ENCODE assay signal across 17 cellular contexts in the genomic region with DNA sequence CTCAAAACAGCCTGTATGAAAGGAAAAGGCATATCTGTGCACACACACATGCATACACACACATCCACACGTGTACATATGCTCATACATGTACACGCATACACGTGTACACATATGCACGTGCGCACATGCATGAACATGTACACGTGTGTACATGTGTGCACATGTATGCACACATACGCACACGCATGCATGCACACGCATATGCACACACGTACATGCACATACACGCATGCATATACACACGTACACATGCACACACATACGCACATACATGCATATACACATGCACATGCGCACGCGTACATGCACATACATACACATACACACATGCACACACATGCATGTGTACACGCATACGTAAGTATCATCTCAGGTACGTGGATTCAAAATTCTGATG. TPM values are rescaled to one million over a fixed set of nuclear protein-coding genes. Genes with fewer than 3 reads are reported as not detected.
A peak's percentile ranks its signal among the peaks of the same experiment; 100 is the strongest.
DNase-seq lines count a peak whose midpoint lies in the region; ATAC-seq and TF ChIP-seq lines count a peak whose summit lies in the region.
"Had no signal": no experiment of that assay in that cellular context is flagged by ENCODE, and none has a peak within 500 bp of the region (broad histone marks: within the 10 kb centered on the region; RNA-seq: fewer than 3 reads in every experiment).

No MANE protein-coding gene starts in this region.

- POLR2A ChIA-PET in HEK293T (lab: Yijun Ruan, JAX): no interaction called here

- no peaks in the 10 kb centered on the region for H3K9me2 ChIP-seq in neural cell (ENCODE audit: insufficient read depth, low read length)

- no peaks in the 10 kb centered on the region for H3K27me3 ChIP-seq in neural cell (ENCODE audit: insufficient read depth, low read depth, low read length)

- no peak overlapping the region for H2AFZ ChIP-seq in neural cell (ENCODE audit: low read depth, low read length)

- no peaks in the 10 kb centered on the region for H3K36me3 ChIP-seq in neural cell (ENCODE audit: insufficient read depth, low read length)
- H3K36me3 ChIP-seq: BLaER1 treated with 17β-estradiol and CSF1 and Interleukin-3, amounts not matched to agents 10 nM and 100 nM had no signal

- no peak for ATAC-seq in HG02798 (IDR thresholded peaks at IDR 0.05; ENCODE audit: poor library complexity, unreplicated experiment)
- ATAC-seq: Right ventricle myocardium inferior had no signal

- H3K9ac ChIP-seq in neural cell (ENCODE audit: low read length): no peak overlapping the region
- H3K9ac ChIP-seq: BLaER1 treated with 17β-estradiol and CSF1 and Interleukin-3, amounts not matched to agents 10 nM and 100 nM had no signal

- peaks cover 69% of the 10 kb centered on the region for H3K79me2 ChIP-seq in neural cell (replicated peaks; ENCODE audit: insufficient read depth, low read length)

- H3K9me3 ChIP-seq in neural cell (ENCODE audit: low read length): no peaks in the 10 kb centered on the region

- H3K27ac ChIP-seq in caudate nucleus (ENCODE audit: low read depth, low read length) (peak overlapping the region; percentile 2), neural cell (ENCODE audit: low read length) (no peak overlapping the region), temporal lobe (ENCODE audit: low read depth, low read length) (peak overlapping the region; percentile 39)
- H3K27ac ChIP-seq: BLaER1 treated with 17β-estradiol and CSF1 and Interleukin-3, amounts not matched to agents 10 nM and 100 nM had no signal

- no peak for TF ChIP-seq RAD21 in neural cell (conservative IDR thresholded peaks at IDR 0.05)

- no peaks in the 10 kb centered on the region for H3F3A ChIP-seq in neural cell (ENCODE audit: insufficient read depth, low read length, poor library complexity, severe bottlenecking)

- DNase-seq in HEK293T (ENCODE audit: extremely low spot score): no peak
- no peak for DNase-seq in caudate nucleus (lab: John Stamatoyannopoulos, UW)
- DNase-seq in NK-92 (lab: John Stamatoyannopoulos, UW; ENCODE audit: unreplicated experiment): no peak
- no peak for DNase-seq in NCI-H1436 (lab: John Stamatoyannopoulos, UW)
- DNase-seq: CD8-positive, alpha-beta memory T cell; DMS53; EL; GOT3; HFFc6; MM.1S; NCI-H1092 treated with DMSO at 0.1 percent for 48 hours; NCI-H2081 had no signal

- no peak overlapping the region for H3K4me2 ChIP-seq in neural cell (ENCODE audit: low read length)
- H3K4me2 ChIP-seq: BLaER1 treated with 17β-estradiol and CSF1 and Interleukin-3, amounts not matched to agents 10 nM and 100 nM had no signal

- H4K20me1 ChIP-seq in neural cell (ENCODE audit: insufficient read depth): peaks cover 19% of the 10 kb centered on the region

- TF ChIP-seq EP300 in neural cell (conservative IDR thresholded peaks at IDR 0.05; ENCODE audit: poor library complexity, severe bottlenecking): no peak

- H3K4me3 ChIP-seq in neural cell (ENCODE audit: low read length): no peak overlapping the region
- H3K4me3 ChIP-seq: BLaER1 treated with 17β-estradiol and CSF1 and Interleukin-3, amounts not matched to agents 10 nM and 100 nM had no signal

- no peak for TF ChIP-seq CTCF in neural cell (IDR thresholded peaks at IDR 0.05; ENCODE audit: poor library complexity, severe bottlenecking)

- CTCF ChIA-PET in HEK293T (lab: Yijun Ruan, JAX): no interaction called here

TF ChIP-seq in HEK293T, 16 proteins besides CTCF, POLR2A, EP300 and RAD21:
- TF ChIP-seq FOXK2 (IDR thresholded peaks at IDR 0.05) (no peak), HDGF (IDR thresholded peaks at IDR 0.05; ENCODE audit: borderline replicate concordance) (no peak), FOXM1 (IDR thresholded peaks at IDR 0.05; ENCODE audit: borderline replicate concordance) (no peak), NFRKB (IDR thresholded peaks at IDR 0.05) (peak; percentile 61; the same call in 1 of the 2 replicates), ARNT (IDR thresholded peaks at IDR 0.05) (no peak), ZNF384 (IDR thresholded peaks at IDR 0.05) (0 out of 2 replicates have a peak, but pooled peaks have one; percentile 18), SUZ12 (IDR thresholded peaks at IDR 0.05) (no peak), CTBP1 (IDR thresholded peaks at IDR 0.05; ENCODE audit: borderline replicate concordance) (no peak), TARDBP (IDR thresholded peaks at IDR 0.05) (no peak)
- TF ChIP-seq, protein P1, sequence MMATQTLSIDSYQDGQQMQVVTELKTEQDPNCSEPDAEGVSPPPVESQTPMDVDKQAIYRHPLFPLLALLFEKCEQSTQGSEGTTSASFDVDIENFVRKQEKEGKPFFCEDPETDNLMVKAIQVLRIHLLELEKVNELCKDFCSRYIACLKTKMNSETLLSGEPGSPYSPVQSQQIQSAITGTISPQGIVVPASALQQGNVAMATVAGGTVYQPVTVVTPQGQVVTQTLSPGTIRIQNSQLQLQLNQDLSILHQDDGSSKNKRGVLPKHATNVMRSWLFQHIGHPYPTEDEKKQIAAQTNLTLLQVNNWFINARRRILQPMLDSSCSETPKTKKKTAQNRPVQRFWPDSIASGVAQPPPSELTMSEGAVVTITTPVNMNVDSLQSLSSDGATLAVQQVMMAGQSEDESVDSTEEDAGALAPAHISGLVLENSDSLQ (IDR thresholded peaks at IDR 0.05): no peak

TF ChIP-seq in neural cell, 6 proteins besides CTCF, POLR2A, EP300 and RAD21:
- TF ChIP-seq EZH2 (IDR thresholded peaks at IDR 0.05; ENCODE audit: borderline replicate concordance, insufficient read depth, low read length, poor library complexity, severe bottlenecking): no peak
- TF ChIP-seq POLR2AphosphoS5 (IDR thresholded peaks at IDR 0.05): peak; percentile 65
- no peak for TF ChIP-seq MXI1 (conservative IDR thresholded peaks at IDR 0.05; ENCODE audit: poor library complexity, severe bottlenecking)

RNA-seq across cellular contexts. Expression of a gene that starts 19.4 kb away (rescaled TPM):
- polyA plus RNA-seq in neural cell: 24.1 and 25.6 TPM in 2 replicates
- polyA minus RNA-seq in neural cell: 64.8 and 67.7 TPM in 2 replicates
- 46.0 TPM for total RNA-seq in temporal lobe
